ENCODE assay signal across 14 cellular contexts in the genomic region with DNA sequence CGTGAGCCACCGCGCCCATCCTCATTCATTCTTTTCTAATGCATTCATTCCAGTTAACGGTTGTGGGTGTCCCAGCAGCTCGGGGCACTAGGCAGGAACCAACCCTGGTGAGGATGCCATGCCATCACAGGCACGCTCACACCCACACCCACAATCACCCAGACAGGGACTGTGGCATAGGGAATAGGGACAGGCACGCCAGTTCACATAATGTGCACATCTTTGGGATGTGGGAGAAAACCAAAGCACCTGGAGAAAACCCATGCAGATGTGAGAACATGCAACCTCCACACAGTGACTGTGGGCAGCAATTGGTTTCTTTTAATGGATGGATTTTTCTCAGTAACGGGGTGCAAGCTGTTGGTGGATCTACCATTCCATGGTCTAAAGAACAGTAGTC.
DNase-seq lines count a peak whose midpoint lies in the region; ATAC-seq and TF ChIP-seq lines count a peak whose summit lies in the region.
"Had no signal": no experiment of that assay in that cellular context is flagged by ENCODE, and none has a peak within 500 bp of the region (broad histone marks: within the 10 kb centered on the region; RNA-seq: fewer than 3 reads in every experiment).

No MANE protein-coding gene starts in this region.

- H3K18ac ChIP-seq in H9 (ENCODE audit: insufficient read length, low read depth, low read length): no peak overlapping the region

- H2BK12ac ChIP-seq in H9 (ENCODE audit: insufficient read length, low read depth, low read length): no peak overlapping the region

- H2AK5ac ChIP-seq in H9 (ENCODE audit: insufficient read length, low read length): no peak overlapping the region

- no peak for ATAC-seq in activated CD8-positive, alpha-beta memory T cell treated with anti-CD3 and anti-CD28 coated beads, Interleukin-2, amount 10 ng/mL, durations not matched to agents 7 days and 5 days
- no peak for ATAC-seq in sciatic nerve
- ATAC-seq: GM12878 had no signal

- H3K79me1 ChIP-seq in H9 (ENCODE audit: insufficient read depth, low read depth, low read length, poor library complexity, severe bottlenecking): no peaks in the 10 kb centered on the region

- no peaks in the 10 kb centered on the region for H3K23me2 ChIP-seq in H9 (ENCODE audit: insufficient read length, low read depth, low read length, poor library complexity, severe bottlenecking)

- H3K27me3 Mint-ChIP-seq in activated CD8-positive, alpha-beta memory T cell treated with anti-CD3 and anti-CD28 coated beads, Interleukin-2, amount 10 ng/mL, durations not matched to agents 7 days and 5 days: peaks cover 24% of the 10 kb centered on the region
- no peaks in the 10 kb centered on the region for H3K27me3 Mint-ChIP-seq in H9 (ENCODE audit: low read depth)
- no peaks in the 10 kb centered on the region for H3K27me3 Mint-ChIP-seq in activated naive CD8-positive, alpha-beta T cell treated with anti-CD3 and anti-CD28 coated beads for 36 hours
- H3K27me3 Mint-ChIP-seq: B cell; CD4-positive, alpha-beta T cell had no signal

- no peak overlapping the region for H4K5ac ChIP-seq in H9 (ENCODE audit: insufficient read length, low read depth, low read length)

- H2BK20ac ChIP-seq in H9 (ENCODE audit: low read depth, low read length, poor library complexity, severe bottlenecking): no peak overlapping the region

- no peak overlapping the region for H2AFZ ChIP-seq in H9 (ENCODE audit: low read length)
- H2AFZ ChIP-seq: GM23248 had no signal

- H3K27ac Mint-ChIP-seq in activated CD8-positive, alpha-beta memory T cell treated with anti-CD3 and anti-CD28 coated beads, Interleukin-2, amount 10 ng/mL, durations not matched to agents 7 days and 5 days: no peak overlapping the region
- no peak overlapping the region for H3K27ac Mint-ChIP-seq in H9
- H3K27ac Mint-ChIP-seq in activated naive CD8-positive, alpha-beta T cell treated with anti-CD3 and anti-CD28 coated beads for 36 hours: peak overlapping the region; percentile 93
- H3K27ac Mint-ChIP-seq: B cell; CD4-positive, alpha-beta T cell had no signal

- CTCF ChIA-PET in activated CD8-positive, alpha-beta memory T cell treated with anti-CD3 and anti-CD28 coated beads, Interleukin-2, amount 10 ng/mL, durations not matched to agents 7 days and 5 days (lab: Charles Lee): no interaction called here

- no peak overlapping the region for H3K4ac ChIP-seq in H9 (ENCODE audit: low read depth, low read length)

- H4K20me1 ChIP-seq in H9 (ENCODE audit: control insufficient read depth, insufficient read depth, insufficient read length): no peaks in the 10 kb centered on the region

- H4K91ac ChIP-seq in H9 (ENCODE audit: insufficient read length, low read depth, low read length): no peak overlapping the region

- H3K56ac ChIP-seq in H9 (ENCODE audit: insufficient read length, low read depth, low read length): no peak overlapping the region

- H3K4me1 Mint-ChIP-seq in activated CD8-positive, alpha-beta memory T cell treated with anti-CD3 and anti-CD28 coated beads, Interleukin-2, amount 10 ng/mL, durations not matched to agents 7 days and 5 days: peaks cover 14% of the 10 kb centered on the region
- H3K4me1 Mint-ChIP-seq in H9: peaks cover 7 to 9% of the 10 kb centered on the region in 2 experiments
- peaks cover 39% of the 10 kb centered on the region for H3K4me1 Mint-ChIP-seq in activated naive CD8-positive, alpha-beta T cell treated with anti-CD3 and anti-CD28 coated beads for 36 hours
- H3K4me1 Mint-ChIP-seq: B cell had no signal

- peaks cover 10% of the 10 kb centered on the region for H3K36me3 Mint-ChIP-seq in activated CD8-positive, alpha-beta memory T cell treated with anti-CD3 and anti-CD28 coated beads, Interleukin-2, amount 10 ng/mL, durations not matched to agents 7 days and 5 days
- H3K36me3 Mint-ChIP-seq in H9 (ENCODE audit: insufficient read depth in 1 of 3, low read depth in 3 of 3): peaks cover 0 to under 1% (median 0%) of the 10 kb centered on the region in 3 experiments; a peak in 1 of 7 replicates
- peaks cover 11% of the 10 kb centered on the region for H3K36me3 Mint-ChIP-seq in activated naive CD8-positive, alpha-beta T cell treated with anti-CD3 and anti-CD28 coated beads for 36 hours

- no peak overlapping the region for H2BK5ac ChIP-seq in H9 (ENCODE audit: insufficient read length, low read length)

- H3K4me1 ChIP-seq in H9 (ENCODE audit: insufficient read depth, low read length): no peaks in the 10 kb centered on the region; the same call in 1 of the 2 replicates

- no peak overlapping the region for H3K4me3 Mint-ChIP-seq in activated CD8-positive, alpha-beta memory T cell treated with anti-CD3 and anti-CD28 coated beads, Interleukin-2, amount 10 ng/mL, durations not matched to agents 7 days and 5 days
- no peak overlapping the region for H3K4me3 Mint-ChIP-seq in H9
- H3K4me3 Mint-ChIP-seq in activated naive CD8-positive, alpha-beta T cell treated with anti-CD3 and anti-CD28 coated beads for 36 hours: no peak overlapping the region
- H3K4me3 Mint-ChIP-seq: B cell; CD4-positive, alpha-beta T cell had no signal

- no peaks in the 10 kb centered on the region for H3K27me3 ChIP-seq in H9 (ENCODE audit: insufficient read depth, low read length)

- no peaks in the 10 kb centered on the region for H3K9me3 ChIP-seq in H9 (ENCODE audit: control insufficient read depth, low read depth, low read length)

- no CpG with 5 or more reads among the region's 8 CpGs for WGBS in H9 (ENCODE audit: extremely low coverage, insufficient read length, low lambda C conversion rate)

- no peak overlapping the region for H3K27ac ChIP-seq in H9 (ENCODE audit: insufficient read length, low read depth, low read length)
- H3K27ac ChIP-seq: GM23248 had no signal

- no peak overlapping the region for H3K9ac ChIP-seq in H9 (ENCODE audit: extremely low read depth, insufficient read length, low read length)
- H3K9ac ChIP-seq: GM23248 had no signal

- H3T11ph ChIP-seq in H9 (ENCODE audit: low read length): no peak overlapping the region

- H3K4me2 ChIP-seq in H9 (ENCODE audit: insufficient read depth, insufficient read length, low read length): no peak overlapping the region

- no peak overlapping the region for H2BK120ac ChIP-seq in H9 (ENCODE audit: low read depth, low read length, poor library complexity, severe bottlenecking)

- H4K8ac ChIP-seq in H9 (replicated peaks; ENCODE audit: insufficient read length, low read depth, low read length): no peak overlapping the region

- peaks cover 9% of the 10 kb centered on the region for H3K9me3 Mint-ChIP-seq in activated CD8-positive, alpha-beta memory T cell treated with anti-CD3 and anti-CD28 coated beads, Interleukin-2, amount 10 ng/mL, durations not matched to agents 7 days and 5 days (ENCODE audit: low read depth)
- peaks cover 11 to 12% of the 10 kb centered on the region in 2 experiments; a peak in 4 of 5 replicates for H3K9me3 Mint-ChIP-seq in H9
- H3K9me3 Mint-ChIP-seq in activated naive CD8-positive, alpha-beta T cell treated with anti-CD3 and anti-CD28 coated beads for 36 hours: peaks cover 19% of the 10 kb centered on the region
- H3K9me3 Mint-ChIP-seq: CD4-positive, alpha-beta T cell had no signal

- H2BK15ac ChIP-seq in H9 (ENCODE audit: low read depth, low read length): no peak overlapping the region

- intact Hi-C loops in sciatic nerve (cut with DNase I): no loop called here

- no peak overlapping the region for H3K23ac ChIP-seq in H9 (ENCODE audit: insufficient read length, low read depth, low read length)

- H3K14ac ChIP-seq in H9 (ENCODE audit: insufficient read depth, low read length): no peak overlapping the region

- no peak for TF ChIP-seq CTCF in H9 (conservative IDR thresholded peaks at IDR 0.05)

- H3K79me2 ChIP-seq in H9 (ENCODE audit: insufficient read depth, low read length): no peaks in the 10 kb centered on the region

- DNase-seq in activated CD8-positive, alpha-beta memory T cell treated with anti-CD3 and anti-CD28 coated beads for 24 hours: peak; percentile 50
- DNase-seq in activated CD8-positive, alpha-beta memory T cell treated with anti-CD3 and anti-CD28 coated beads, Interleukin-2, amount 10 ng/mL, durations not matched to agents 7 days and 5 days: no peak
- DNase-seq in H9 (peak; percentile 18), sciatic nerve (ENCODE audit: low spot score) (peak; percentile 34), SK-N-DZ (ENCODE audit: low spot score) (no peak), NCI-H2107 treated with DMSO at 0.1 percent for 48 hours (lab: John Stamatoyannopoulos, UW; ENCODE audit: unreplicated experiment) (no peak)
- DNase-seq in activated naive CD8-positive, alpha-beta T cell treated with anti-CD3 and anti-CD28 coated beads for 36 hours: no peak
- DNase-seq: C1 segment of cervical spinal cord; CD4-positive, alpha-beta T cell; DMS79; GM23248; H7 had no signal

Comparison
In these comparisons a context has a peak if more than half of its experiments do, and no peak if none do; other contexts are left out.
1. DNase-seq: peak in activated CD8-positive, alpha-beta memory T cell treated with anti-CD3 and anti-CD28 coated beads for 24 hours (single experiment), H9 (single experiment) and sciatic nerve (single experiment); none in activated CD8-positive, alpha-beta memory T cell treated with anti-CD3 and anti-CD28 coated beads, Interleukin-2, amount 10 ng/mL, durations not matched to agents 7 days and 5 days (single experiment), activated naive CD8-positive, alpha-beta T cell treated with anti-CD3 and anti-CD28 coated beads for 36 hours (single experiment), SK-N-DZ (single experiment) and NCI-H2107 treated with DMSO at 0.1 percent for 48 hours (single experiment).